1 cellular context compared by ENCODE assay signal in genomic region chr22:35634015-35634414, GRCh38.
TF ChIP-seq lines count a peak whose summit lies in the region.

No MANE protein-coding gene starts in this region.

TF ChIP-seq in K562, 482 proteins besides CTCF, POLR2A, EP300 and RAD21 (continued from another document and continues in another):
- peak; percentile 29; the same call in 1 of the 2 replicates for TF ChIP-seq L3MBTL2 (IDR thresholded peaks at IDR 0.05)
- no peak for TF ChIP-seq RBM22 (IDR thresholded peaks at IDR 0.05; ENCODE audit: low read depth, low read length, poor library complexity, severe bottlenecking)
- TF ChIP-seq CBX2 (IDR thresholded peaks at IDR 0.05; ENCODE audit: insufficient read depth, low read length, poor library complexity, severe bottlenecking), result no peak
- no peak for TF ChIP-seq SAFB2 (IDR thresholded peaks at IDR 0.05; ENCODE audit: borderline replicate concordance, low read depth, low read length, severe bottlenecking)
- TF ChIP-seq SMAD4 (CRISPR knock-in tag; conservative IDR thresholded peaks at IDR 0.05), result 0 out of 2 replicates have a peak, but pooled peaks have one; percentile 25
- no peak for TF ChIP-seq RBM14 (IDR thresholded peaks at IDR 0.05; ENCODE audit: borderline replicate concordance, insufficient read depth, low read depth, low read length)
- TF ChIP-seq ZFP1 (CRISPR knock-in tag; IDR thresholded peaks at IDR 0.05), result no peak
- TF ChIP-seq ZBTB8A (IDR thresholded peaks at IDR 0.05; ENCODE audit: partially characterized antibody), result no peak
- TF ChIP-seq ZNF184 (CRISPR knock-in tag; IDR thresholded peaks at IDR 0.05), result no peak
- no peak for TF ChIP-seq MTF1 (CRISPR knock-in tag; IDR thresholded peaks at IDR 0.05; ENCODE audit: borderline replicate concordance)
- TF ChIP-seq CC2D1A (IDR thresholded peaks at IDR 0.05), result no peak
- TF ChIP-seq DIDO1 (tag; IDR thresholded peaks at IDR 0.05; ENCODE audit: low read depth), result no peak
- no peak for TF ChIP-seq ARID1B (IDR thresholded peaks at IDR 0.05)
- TF ChIP-seq KAT8 (IDR thresholded peaks at IDR 0.05; ENCODE audit: low read depth), result no peak
- TF ChIP-seq SOX6 (IDR thresholded peaks at IDR 0.05), result peak; percentile 36
- TF ChIP-seq NR1H2 (CRISPR knock-in tag; IDR thresholded peaks at IDR 0.05), result no peak
- TF ChIP-seq TFAM (CRISPR knock-in tag; conservative IDR thresholded peaks at IDR 0.05), result no peak
- no peak for TF ChIP-seq SIRT6 (IDR thresholded peaks at IDR 0.05; ENCODE audit: low read depth, low read length)
- no peak for TF ChIP-seq HIVEP1 (CRISPR knock-in tag; IDR thresholded peaks at IDR 0.05)
- TF ChIP-seq NCOA2 (IDR thresholded peaks at IDR 0.05; ENCODE audit: partially characterized antibody in 2 of 2), result no peak
- no peak for TF ChIP-seq KLF1 (tag; IDR thresholded peaks at IDR 0.05)
- no peak for TF ChIP-seq RBBP5 (IDR thresholded peaks at IDR 0.05; ENCODE audit: borderline replicate concordance, insufficient read depth, low read length, poor library complexity, severe bottlenecking)
- TF ChIP-seq BCLAF1 (IDR thresholded peaks at IDR 0.05; ENCODE audit: borderline replicate concordance in 1 of 2, control insufficient read depth in 1 of 2, low read depth in 2 of 2, low read length in 1 of 2), result no peak
- no peak for TF ChIP-seq BMI1 (IDR thresholded peaks at IDR 0.05; ENCODE audit: low read length)
- no peak for TF ChIP-seq ZNF830 (CRISPR knock-in tag; IDR thresholded peaks at IDR 0.05)
- no peak for TF ChIP-seq ETV1 (tag; conservative IDR thresholded peaks at IDR 0.05; ENCODE audit: low read depth)
- TF ChIP-seq CBFA2T2 (conservative IDR thresholded peaks at IDR 0.05), result 0 out of 2 replicates have a peak, but pooled peaks have one; percentile 2
- no peak for TF ChIP-seq HDAC6 (IDR thresholded peaks at IDR 0.05; ENCODE audit: low read depth, low read length)
- no peak for TF ChIP-seq ZNF407 (IDR thresholded peaks at IDR 0.05; ENCODE audit: low read depth)
- no peak for TF ChIP-seq CHD4 (IDR thresholded peaks at IDR 0.05; ENCODE audit: insufficient read depth, insufficient replicate concordance, low read depth, low read length, poor library complexity, severe bottlenecking)
- TF ChIP-seq ZNF274 (IDR thresholded peaks at IDR 0.05; ENCODE audit: borderline replicate concordance, low read depth, low read length), result no peak
- TF ChIP-seq NFE2 (IDR thresholded peaks at IDR 0.05; ENCODE audit: low read depth), result peak; percentile 47; the same call in 1 of the 2 replicates
- no peak for TF ChIP-seq TGIF2 (CRISPR knock-in tag; IDR thresholded peaks at IDR 0.05)
- TF ChIP-seq SIN3B (IDR thresholded peaks at IDR 0.05; ENCODE audit: low read depth), result no peak
- TF ChIP-seq ZNF280A (IDR thresholded peaks at IDR 0.05; ENCODE audit: low read depth, partially characterized antibody), result no peak
- no peak for TF ChIP-seq ZNF140 (CRISPR knock-in tag; IDR thresholded peaks at IDR 0.05)
- no peak for TF ChIP-seq GATA2 (CRISPR knock-in tag; IDR thresholded peaks at IDR 0.05)
- no peak for TF ChIP-seq RREB1 (CRISPR knock-in tag; IDR thresholded peaks at IDR 0.05)
